In the genomic region with DNA sequence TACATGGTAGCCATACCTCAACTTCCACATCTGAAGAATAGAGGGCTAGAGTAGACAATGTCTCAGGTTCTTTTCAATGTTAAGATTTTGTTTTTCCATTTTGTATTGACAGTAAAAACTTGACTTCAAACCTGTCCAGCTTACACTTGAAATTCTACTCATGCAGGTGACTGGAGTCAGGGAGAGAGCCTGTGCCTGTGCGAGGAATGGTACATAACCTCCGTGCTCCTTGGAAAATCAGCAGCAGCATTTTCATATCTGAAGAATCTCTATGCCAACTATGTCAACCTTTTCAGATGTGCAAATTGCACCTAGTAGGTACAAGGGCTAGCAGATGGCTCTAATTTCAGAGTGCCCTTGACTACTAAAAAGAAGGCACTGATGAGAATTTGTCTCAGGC, we compare ENCODE assay signal across 20 cellular contexts. TPM values are rescaled to one million over a fixed set of nuclear protein-coding genes. Genes with fewer than 3 reads are reported as not detected.
DNase-seq lines count a peak whose midpoint lies in the region; ATAC-seq, FAIRE-seq and TF ChIP-seq lines count a peak whose summit lies in the region.
"Had no signal": no experiment of that assay in that cellular context is flagged by ENCODE, and none has a peak within 500 bp of the region (broad histone marks: within the 10 kb centered on the region; RNA-seq: fewer than 3 reads in every experiment).

No MANE protein-coding gene starts in this region.

- H3K27me3 ChIP-seq in astrocyte (ENCODE audit: insufficient read depth, low read length) (no peaks in the 10 kb centered on the region), HAP-1 (ENCODE audit: low read depth) (no peaks in the 10 kb centered on the region)
- H3K27me3 ChIP-seq: BLaER1 treated with 17β-estradiol and CSF1 and Interleukin-3, amounts not matched to agents 10 nM and 100 nM had no signal

- H3K36me3 ChIP-seq in astrocyte (ENCODE audit: insufficient read depth, low read length) (no peaks in the 10 kb centered on the region), HAP-1 (replicated peaks) (no peaks in the 10 kb centered on the region)
- H3K36me3 ChIP-seq: BLaER1 treated with 17β-estradiol and CSF1 and Interleukin-3, amounts not matched to agents 10 nM and 100 nM had no signal

- peaks cover 21% of the 10 kb centered on the region for H4K20me1 ChIP-seq in astrocyte (ENCODE audit: insufficient read depth, low read length)
- H4K20me1 ChIP-seq: BLaER1 treated with 17β-estradiol and CSF1 and Interleukin-3, amounts not matched to agents 10 nM and 100 nM had no signal

- H3K27ac ChIP-seq in astrocyte (ENCODE audit: low read depth, low read length): no peak overlapping the region
- H3K27ac ChIP-seq: BLaER1 treated with 17β-estradiol and CSF1 and Interleukin-3, amounts not matched to agents 10 nM and 100 nM had no signal

- in situ Hi-C loops in HAP-1 (cut with MboI; ENCODE audit: low sequenced_read_pairs): no loop called here

- peaks cover 13% of the 10 kb centered on the region for H3K36me3 Mint-ChIP-seq in astrocyte (ENCODE audit: low read depth, unreplicated experiment)
- peaks cover 6% of the 10 kb centered on the region for H3K36me3 Mint-ChIP-seq in chondrocyte (ENCODE audit: low read depth)
- peaks cover 20% of the 10 kb centered on the region for H3K36me3 Mint-ChIP-seq in osteocyte (ENCODE audit: unreplicated experiment)
- peaks cover 4% of the 10 kb centered on the region for H3K36me3 Mint-ChIP-seq in type B pancreatic cell

- peaks cover 16% of the 10 kb centered on the region for H3K4me1 Mint-ChIP-seq in astrocyte (ENCODE audit: low read depth, unreplicated experiment)
- peaks cover 80% of the 10 kb centered on the region for H3K4me1 Mint-ChIP-seq in chondrocyte (ENCODE audit: low read depth)
- H3K4me1 Mint-ChIP-seq in osteocyte (ENCODE audit: unreplicated experiment): peaks cover 75% of the 10 kb centered on the region
- peaks cover 14% of the 10 kb centered on the region for H3K4me1 Mint-ChIP-seq in type B pancreatic cell (ENCODE audit: unreplicated experiment)

- FAIRE-seq in astrocyte (lab: Jason Lieb, UNC): no peak
- FAIRE-seq: GM12892, GM18507, H54 had no signal

- TF ChIP-seq CTCF in astrocyte (IDR thresholded peaks at IDR 0.05; ENCODE audit: insufficient read depth, low read depth, low read length) (no peak), chondrocyte (IDR thresholded peaks at IDR 0.05) (no peak), osteocyte (IDR thresholded peaks at IDR 0.05) (no peak), type B pancreatic cell (conservative IDR thresholded peaks at IDR 0.05) (no peak)

- no peak overlapping the region for H3K9ac ChIP-seq in astrocyte (ENCODE audit: low read length)
- H3K9ac ChIP-seq: BLaER1 treated with 17β-estradiol and CSF1 and Interleukin-3, amounts not matched to agents 10 nM and 100 nM had no signal

- peaks cover 30% of the 10 kb centered on the region for H3K79me2 ChIP-seq in astrocyte (ENCODE audit: insufficient read depth, low read length)

- H3K9me3 ChIP-seq in astrocyte (ENCODE audit: insufficient read depth, low read depth, low read length) (no peaks in the 10 kb centered on the region), HAP-1 (no peaks in the 10 kb centered on the region)
- H3K9me3 ChIP-seq: Caco-2 had no signal

- H3K27me3 Mint-ChIP-seq in astrocyte (ENCODE audit: low read depth, unreplicated experiment) (peaks cover 11% of the 10 kb centered on the region), chondrocyte (ENCODE audit: low read depth) (no peaks in the 10 kb centered on the region), osteocyte (ENCODE audit: unreplicated experiment) (no peaks in the 10 kb centered on the region), type B pancreatic cell (peaks cover 29% of the 10 kb centered on the region)

- no peak for DNase-seq in astrocyte (ENCODE audit: low read depth)
- no peak for DNase-seq in chondrocyte (ENCODE audit: low spot score)
- DNase-seq in osteocyte (ENCODE audit: extremely low spot score, unreplicated experiment): no peak
- no peak for DNase-seq in type B pancreatic cell (ENCODE audit: extremely low spot score, unreplicated experiment)
- DNase-seq in HAP-1 (ENCODE audit: low spot score in 2 of 2): no peak
- DNase-seq in cerebellum (ENCODE audit: low spot score): no peak
- DNase-seq: Caco-2; CD8-positive, alpha-beta memory T cell; DMS153; DMS79; GDM1; HFFc6 had no signal

- H2AFZ ChIP-seq in astrocyte (ENCODE audit: low read depth, low read length): no peak overlapping the region
- H2AFZ ChIP-seq: GM23338 had no signal

- H3K4me3 ChIP-seq in astrocyte (ENCODE audit: insufficient read depth, low read depth, low read length) (no peak overlapping the region), HAP-1 (no peak overlapping the region)
- H3K4me3 ChIP-seq: BLaER1 treated with 17β-estradiol and CSF1 and Interleukin-3, amounts not matched to agents 10 nM and 100 nM; GM23338 had no signal

- H3K4me3 Mint-ChIP-seq in astrocyte (ENCODE audit: unreplicated experiment) (peak overlapping the region; percentile 85), chondrocyte (ENCODE audit: unreplicated experiment) (peak overlapping the region; percentile 92), osteocyte (ENCODE audit: unreplicated experiment) (peak overlapping the region; percentile 91), type B pancreatic cell (peak overlapping the region; percentile 87)
- H3K4me3 Mint-ChIP-seq: B cell; CD8-positive, alpha-beta memory T cell; GM23338 had no signal

- H3K27ac Mint-ChIP-seq in astrocyte (ENCODE audit: unreplicated experiment) (no peak overlapping the region), chondrocyte (ENCODE audit: unreplicated experiment) (no peak overlapping the region), osteocyte (ENCODE audit: unreplicated experiment) (peak overlapping the region; percentile 23), type B pancreatic cell (no peak overlapping the region)
- H3K27ac Mint-ChIP-seq: B cell; CD8-positive, alpha-beta memory T cell; GM23338; HFFc6 had no signal

- peaks cover 11% of the 10 kb centered on the region for H3K4me1 ChIP-seq in astrocyte (ENCODE audit: insufficient read depth, low read length)
- H3K4me1 ChIP-seq in HAP-1: no peaks in the 10 kb centered on the region
- H3K4me1 ChIP-seq: BLaER1 treated with 17β-estradiol and CSF1 and Interleukin-3, amounts not matched to agents 10 nM and 100 nM; Caco-2 had no signal

- ATAC-seq in GM21576 (IDR thresholded peaks at IDR 0.05; ENCODE audit: unreplicated experiment): no peak
- ATAC-seq: GM23338, HCT116 had no signal

- peaks cover 5% of the 10 kb centered on the region for H3K9me3 Mint-ChIP-seq in astrocyte (ENCODE audit: unreplicated experiment)
- H3K9me3 Mint-ChIP-seq in chondrocyte (ENCODE audit: low read depth): no peaks in the 10 kb centered on the region
- H3K9me3 Mint-ChIP-seq in osteocyte (ENCODE audit: unreplicated experiment): no peaks in the 10 kb centered on the region
- no peaks in the 10 kb centered on the region for H3K9me3 Mint-ChIP-seq in type B pancreatic cell
- H3K9me3 Mint-ChIP-seq: HFFc6 had no signal

- peak overlapping the region; percentile 92 for H3K4me2 ChIP-seq in astrocyte (ENCODE audit: low read length)
- H3K4me2 ChIP-seq: BLaER1 treated with 17β-estradiol and CSF1 and Interleukin-3, amounts not matched to agents 10 nM and 100 nM; GM23338 had no signal

RNA-seq across cellular contexts. Expression of gene PLA2R1, which starts 2.1 kb away (rescaled TPM):
- total RNA-seq in astrocyte: 7.1 and 10.5 TPM in 2 replicates
- 46.5 to 86.6 TPM (median 47.7 TPM) in 3 replicates for total RNA-seq in chondrocyte
- total RNA-seq in osteocyte: 70.1 and 78.9 TPM in 2 replicates
- 3.0 and 3.6 TPM in 2 replicates for total RNA-seq in type B pancreatic cell (ENCODE audit: low replicate concordance)
- total RNA-seq in cerebellum: 11.9 TPM
- total RNA-seq: B cell; CD8-positive, alpha-beta memory T cell had no signal
